ENCODE assay signal across 10 cellular contexts in the genomic region with DNA sequence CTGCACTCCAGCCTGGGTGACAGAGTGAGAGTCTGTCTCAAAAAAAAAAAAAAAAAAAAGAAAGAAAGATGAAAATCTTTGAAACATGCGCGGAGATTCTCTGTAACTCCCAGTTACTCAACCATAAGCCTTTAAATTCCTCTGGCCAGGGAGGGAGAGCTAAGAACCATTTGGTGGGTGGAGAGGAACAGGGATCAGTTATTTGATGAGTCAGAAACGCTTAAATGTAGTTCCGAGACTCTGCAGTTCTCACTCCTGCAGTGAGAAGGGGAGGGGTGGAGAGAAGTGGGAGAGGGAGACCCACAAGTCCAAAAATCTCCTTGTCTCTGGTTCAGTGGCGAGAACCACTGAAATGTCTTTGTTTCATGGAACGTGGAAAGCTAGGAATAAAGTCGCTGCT.
DNase-seq lines count a peak whose midpoint lies in the region; ATAC-seq and TF ChIP-seq lines count a peak whose summit lies in the region.
"Had no signal": no experiment of that assay in that cellular context is flagged by ENCODE, and none has a peak within 500 bp of the region (broad histone marks: within the 10 kb centered on the region; RNA-seq: fewer than 3 reads in every experiment).

No MANE protein-coding gene starts in this region.

- peak overlapping the region; percentile 17 for H3K4me2 ChIP-seq in neural progenitor cell

- DNase-seq in Caki2 (ENCODE audit: low read depth) (peak; percentile 85), MG63 (peak; percentile 75), chondrocyte (ENCODE audit: low spot score) (no peak), neural progenitor cell (ENCODE audit: low spot score) (no peak)
- DNase-seq in activated CD8-positive, alpha-beta T cell treated with anti-CD3 and anti-CD28 coated beads, Interleukin-2, amount 10 ng/mL, durations not matched to agents 7 days and 5 days: no peak
- DNase-seq: amygdala had no signal

- peak overlapping the region; percentile 34 for H3K27ac Mint-ChIP-seq in chondrocyte (ENCODE audit: unreplicated experiment)
- no peak overlapping the region for H3K27ac Mint-ChIP-seq in neural progenitor cell
- H3K27ac Mint-ChIP-seq in activated CD8-positive, alpha-beta T cell treated with anti-CD3 and anti-CD28 coated beads, Interleukin-2, amount 10 ng/mL, durations not matched to agents 7 days and 5 days: no peak overlapping the region
- H3K27ac Mint-ChIP-seq: T-helper 2 cell treated with Interferon-gamma antibody and Interleukin-4, amounts not matched to agents 5 μg/mL and 100 μg/mL, for 36 hours had no signal

- H3K79me2 ChIP-seq in neural progenitor cell (ENCODE audit: low read depth): no peaks in the 10 kb centered on the region

- peaks cover 15% of the 10 kb centered on the region for H3K4me1 ChIP-seq in neural progenitor cell

- H3K36me3 ChIP-seq in MG63 (no peaks in the 10 kb centered on the region), neural progenitor cell (no peaks in the 10 kb centered on the region)

- no peak overlapping the region for H3K27ac ChIP-seq in neural progenitor cell

- H3K36me3 Mint-ChIP-seq in chondrocyte (ENCODE audit: low read depth) (no peaks in the 10 kb centered on the region), neural progenitor cell (no peaks in the 10 kb centered on the region)
- H3K36me3 Mint-ChIP-seq in activated CD8-positive, alpha-beta T cell treated with anti-CD3 and anti-CD28 coated beads, Interleukin-2, amount 10 ng/mL, durations not matched to agents 7 days and 5 days (ENCODE audit: low read depth): no peaks in the 10 kb centered on the region

- TF ChIP-seq CTCF in chondrocyte (IDR thresholded peaks at IDR 0.05) (no peak), neural progenitor cell (IDR thresholded peaks at IDR 0.05) (no peak)

- H3K4me3 Mint-ChIP-seq in chondrocyte (ENCODE audit: unreplicated experiment) (no peak overlapping the region), neural progenitor cell (no peak overlapping the region)
- H3K4me3 Mint-ChIP-seq in activated CD8-positive, alpha-beta T cell treated with anti-CD3 and anti-CD28 coated beads, Interleukin-2, amount 10 ng/mL, durations not matched to agents 7 days and 5 days: no peak overlapping the region
- H3K4me3 Mint-ChIP-seq: T-helper 2 cell treated with Interferon-gamma antibody and Interleukin-4, amounts not matched to agents 5 μg/mL and 100 μg/mL, for 36 hours had no signal

- H3K4me1 Mint-ChIP-seq in chondrocyte (ENCODE audit: low read depth) (peaks cover 40% of the 10 kb centered on the region), neural progenitor cell (peaks cover 43% of the 10 kb centered on the region)
- no peaks in the 10 kb centered on the region for H3K4me1 Mint-ChIP-seq in activated CD8-positive, alpha-beta T cell treated with anti-CD3 and anti-CD28 coated beads, Interleukin-2, amount 10 ng/mL, durations not matched to agents 7 days and 5 days (ENCODE audit: low read depth)

- peaks cover 4% of the 10 kb centered on the region for H3F3A ChIP-seq in neural progenitor cell (ENCODE audit: low read depth)

- POLR2A ChIA-PET in activated CD8-positive, alpha-beta T cell treated with anti-CD3 and anti-CD28 coated beads, Interleukin-2, amount 10 ng/mL, durations not matched to agents 7 days and 5 days (lab: Charles Lee): no interaction called here

- no peak for ATAC-seq in HG03432 (IDR thresholded peaks at IDR 0.05; ENCODE audit: unreplicated experiment)
- no peak for ATAC-seq in GM18511 (IDR thresholded peaks at IDR 0.05; ENCODE audit: unreplicated experiment)
- no peak for ATAC-seq in HG03521 (IDR thresholded peaks at IDR 0.05; ENCODE audit: unreplicated experiment)
- no peak for ATAC-seq in activated CD8-positive, alpha-beta T cell treated with anti-CD3 and anti-CD28 coated beads, Interleukin-2, amount 10 ng/mL, durations not matched to agents 7 days and 5 days

- no peaks in the 10 kb centered on the region for H4K20me1 ChIP-seq in neural progenitor cell (ENCODE audit: low read depth)

- in situ Hi-C loops in Caki2 (cut with HindIII; ENCODE audit: low pct_unique_long_range_greater_than_20kb, low sequenced_read_pairs): no loop called here

- CTCF ChIA-PET in activated CD8-positive, alpha-beta T cell treated with anti-CD3 and anti-CD28 coated beads, Interleukin-2, amount 10 ng/mL, durations not matched to agents 7 days and 5 days (lab: Charles Lee): no interaction called here

- H3K27me3 ChIP-seq in MG63 (no peaks in the 10 kb centered on the region), neural progenitor cell (no peaks in the 10 kb centered on the region)

- no peaks in the 10 kb centered on the region for H3K9me3 ChIP-seq in MG63
- H3K9me3 ChIP-seq in neural progenitor cell (ENCODE audit: low read depth): no peaks in the 10 kb centered on the region

- H2AFZ ChIP-seq in neural progenitor cell (replicated peaks): no peak overlapping the region

- H3K9me3 Mint-ChIP-seq in chondrocyte (ENCODE audit: low read depth) (no peaks in the 10 kb centered on the region), neural progenitor cell (peaks cover 3% of the 10 kb centered on the region)
- H3K9me3 Mint-ChIP-seq in activated CD8-positive, alpha-beta T cell treated with anti-CD3 and anti-CD28 coated beads, Interleukin-2, amount 10 ng/mL, durations not matched to agents 7 days and 5 days (ENCODE audit: insufficient read depth): no peaks in the 10 kb centered on the region

- H3K9ac ChIP-seq in neural progenitor cell: no peak overlapping the region

- H3K27me3 Mint-ChIP-seq in chondrocyte (ENCODE audit: low read depth) (no peaks in the 10 kb centered on the region), neural progenitor cell (ENCODE audit: insufficient read depth, low read depth) (peaks cover 9% of the 10 kb centered on the region)
- H3K27me3 Mint-ChIP-seq in activated CD8-positive, alpha-beta T cell treated with anti-CD3 and anti-CD28 coated beads, Interleukin-2, amount 10 ng/mL, durations not matched to agents 7 days and 5 days (ENCODE audit: low read depth): peaks cover 2% of the 10 kb centered on the region

- H3K4me3 ChIP-seq in MG63 (no peak overlapping the region), neural progenitor cell (no peak overlapping the region)

Comparison
In these comparisons a context has a peak if more than half of its experiments do, and no peak if none do; other contexts are left out.
1. DNase-seq: peak in Caki2 (single experiment) and MG63 (single experiment); none in chondrocyte (single experiment), neural progenitor cell (single experiment) and activated CD8-positive, alpha-beta T cell treated with anti-CD3 and anti-CD28 coated beads, Interleukin-2, amount 10 ng/mL, durations not matched to agents 7 days and 5 days (single experiment).